ENCODE assay signal across 21 cellular contexts in the genomic region with DNA sequence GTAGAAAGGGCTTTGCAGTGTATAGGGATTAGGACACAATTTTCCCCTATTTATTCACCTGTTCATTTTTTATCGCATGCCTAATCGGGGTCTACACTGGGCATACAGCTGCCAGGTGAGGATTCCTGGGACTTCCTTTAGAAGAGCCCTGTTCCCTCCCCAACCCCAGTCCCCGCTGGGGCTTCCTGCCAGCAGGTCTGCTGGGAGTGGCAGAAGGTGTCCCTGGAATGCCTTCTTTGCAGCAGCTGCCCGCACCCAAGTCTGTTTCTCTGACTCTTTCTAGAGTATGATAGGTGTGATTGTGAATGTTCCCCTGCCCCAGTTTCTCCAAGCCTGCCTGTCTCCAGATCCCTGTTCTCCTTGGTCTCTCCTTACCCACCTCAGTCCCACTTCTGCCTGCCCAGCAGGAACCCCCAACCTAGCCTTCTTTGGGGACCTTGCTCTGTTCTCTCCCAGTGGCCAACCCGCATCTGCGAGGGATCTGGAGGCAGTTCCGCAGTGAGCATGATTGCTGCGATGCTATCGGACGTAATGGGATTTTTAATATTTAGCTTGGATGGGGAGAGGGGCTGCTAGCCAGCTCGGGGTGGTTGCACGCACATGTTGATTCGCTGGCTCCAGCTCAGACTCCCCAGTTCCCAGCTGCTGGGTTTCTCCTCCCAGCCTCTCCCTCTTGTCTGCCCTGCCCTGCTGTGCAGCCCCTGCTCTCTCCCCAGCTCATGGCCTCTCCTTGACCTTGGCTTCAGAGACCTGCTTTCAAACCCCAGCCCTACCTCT.
A peak's percentile ranks its signal among the peaks of the same experiment; 100 is the strongest.
DNase-seq lines count a peak whose midpoint lies in the region; ATAC-seq and TF ChIP-seq lines count a peak whose summit lies in the region.
"Had no signal": no experiment of that assay in that cellular context is flagged by ENCODE, and none has a peak within 500 bp of the region (broad histone marks: within the 10 kb centered on the region; RNA-seq: fewer than 3 reads in every experiment).

No MANE protein-coding gene starts in this region.

- no peak overlapping the region for H3K27ac Mint-ChIP-seq in CD4-positive, alpha-beta T cell
- H3K27ac Mint-ChIP-seq: activated naive CD8-positive, alpha-beta T cell treated with anti-CD3 and anti-CD28 coated beads, Interleukin-2, amount 50 U/mL, for 24 hours; CD8-positive, alpha-beta memory T cell; HFFc6 had no signal

- intact Hi-C loops in Right ventricle myocardium inferior (cut with DNase I), result no loop called here
- intact Hi-C loops in body of pancreas (cut with DNase I), result no loop called here
- intact Hi-C loops in upper lobe of right lung (cut with DNase I), result no loop called here
- intact Hi-C loops in CD4-positive, alpha-beta T cell (cut with DNase I, micrococcal nuclease), result no loop called here

- H3K4me3 Mint-ChIP-seq in CD4-positive, alpha-beta T cell, result no peak overlapping the region
- H3K4me3 Mint-ChIP-seq: activated naive CD8-positive, alpha-beta T cell treated with anti-CD3 and anti-CD28 coated beads, Interleukin-2, amount 50 U/mL, for 24 hours; CD8-positive, alpha-beta memory T cell; HFFc6 had no signal

- no peak overlapping the region for H3K27ac ChIP-seq in right atrium auricular region
- H3K27ac ChIP-seq in body of pancreas, result no peak overlapping the region
- no peak overlapping the region for H3K27ac ChIP-seq in upper lobe of right lung
- H3K27ac ChIP-seq in CD4-positive, alpha-beta T cell (ENCODE audit: low read depth, low read length), result no peak overlapping the region
- H3K27ac ChIP-seq: gastrocnemius medialis, prostate gland, thoracic aorta had no signal

- TF ChIP-seq CTCF in right atrium auricular region (IDR thresholded peaks at IDR 0.05), result no peak
- TF ChIP-seq CTCF in body of pancreas (IDR thresholded peaks at IDR 0.05), result no peak
- no peak for TF ChIP-seq CTCF in upper lobe of right lung (IDR thresholded peaks at IDR 0.05)
- TF ChIP-seq CTCF in CD4-positive, alpha-beta T cell (IDR thresholded peaks at IDR 0.05), result no peak

- CTCF ChIA-PET in CD4-positive, alpha-beta T cell (lab: Charles Lee), result no interaction called here

- no peak overlapping the region for H3K4me3 ChIP-seq in right atrium auricular region
- H3K4me3 ChIP-seq in body of pancreas, result no peak overlapping the region
- no peak overlapping the region for H3K4me3 ChIP-seq in upper lobe of right lung
- H3K4me3 ChIP-seq: gastrocnemius medialis, prostate gland, thoracic aorta had no signal

- POLR2A ChIA-PET in CD4-positive, alpha-beta T cell (lab: Charles Lee), result no interaction called here

- TF ChIP-seq POLR2A in body of pancreas (IDR thresholded peaks at IDR 0.05), result no peak

- ATAC-seq in Right ventricle myocardium inferior (peak; percentile 71), body of pancreas (peak; percentile 39), upper lobe of right lung (peak; percentile 48)
- no peak for ATAC-seq in CD4-positive, alpha-beta T cell (ENCODE audit: poor library complexity)
- ATAC-seq: activated naive CD8-positive, alpha-beta T cell treated with anti-CD3 and anti-CD28 coated beads, Interleukin-2, amount 50 U/mL, for 24 hours; gastrocnemius medialis had no signal

- no peaks in the 10 kb centered on the region for H3K9me3 Mint-ChIP-seq in CD4-positive, alpha-beta T cell
- H3K9me3 Mint-ChIP-seq: activated naive CD8-positive, alpha-beta T cell treated with anti-CD3 and anti-CD28 coated beads, Interleukin-2, amount 50 U/mL, for 24 hours; CD8-positive, alpha-beta memory T cell; HFFc6 had no signal

- H3K27me3 Mint-ChIP-seq in CD4-positive, alpha-beta T cell, result no peaks in the 10 kb centered on the region
- H3K27me3 Mint-ChIP-seq: CD8-positive, alpha-beta memory T cell had no signal

- no peaks in the 10 kb centered on the region for H3K27me3 ChIP-seq in right atrium auricular region
- no peaks in the 10 kb centered on the region for H3K27me3 ChIP-seq in body of pancreas
- no peaks in the 10 kb centered on the region for H3K27me3 ChIP-seq in upper lobe of right lung
- no peaks in the 10 kb centered on the region for H3K27me3 ChIP-seq in CD4-positive, alpha-beta T cell (ENCODE audit: control insufficient read depth, insufficient read depth, low read length)
- H3K27me3 ChIP-seq: gastrocnemius medialis had no signal

- H3K36me3 Mint-ChIP-seq in CD4-positive, alpha-beta T cell (ENCODE audit: low read depth), result no peaks in the 10 kb centered on the region
- H3K36me3 Mint-ChIP-seq: CD8-positive, alpha-beta memory T cell had no signal

- WGBS in body of pancreas, 2 donors, result 18 to 21% methylated on average over 13 of the region's 13 CpGs

- DNase-seq in Right ventricle myocardium inferior (ENCODE audit: missing footprints) (peak; percentile 75), right atrium auricular region (ENCODE audit: low spot score) (no peak), body of pancreas (peak in 2 of 4 donors; percentile 37 to 43), left kidney (ENCODE audit: low read depth, low spot score) (peak; percentile 53), upper lobe of right lung (no peak), NCI-H2029 treated with DMSO at 0.1 percent for 48 hours (lab: John Stamatoyannopoulos, UW) (no peak), superior temporal gyrus (ENCODE audit: extremely low spot score) (no peak)
- no peak for DNase-seq in CD4-positive, alpha-beta T cell
- DNase-seq: ACHN; activated CD4-positive, alpha-beta T cell treated with anti-CD3 and anti-CD28 coated beads, Interleukin-2, amount 50 U/mL, for 48 hours; activated naive CD8-positive, alpha-beta T cell treated with anti-CD3 and anti-CD28 coated beads, Interleukin-2, amount 50 U/mL, for 24 hours; activated T-cell treated with anti-CD3 and anti-CD28 coated beads, Interleukin-2, amount 50 U/mL, for 48 hours; CD8-positive, alpha-beta memory T cell; gastrocnemius medialis; HFFc6; KG1; NCI-H1436; NCI-H526 treated with DMSO at 0.1 percent for 48 hours; RPMI8226 had no signal

- H3K4me1 ChIP-seq in right atrium auricular region, result peaks cover 0 to 24% of the 10 kb centered on the region in 2 donors
- H3K4me1 ChIP-seq in body of pancreas, result peaks cover 13% of the 10 kb centered on the region
- peaks cover 6% of the 10 kb centered on the region for H3K4me1 ChIP-seq in upper lobe of right lung
- H3K4me1 ChIP-seq: gastrocnemius medialis had no signal

- H3K36me3 ChIP-seq in right atrium auricular region (no peaks in the 10 kb centered on the region), body of pancreas (replicated peaks in 1 of 2; ENCODE audit: insufficient read depth in 1 of 2, low read depth in 2 of 2) (no peaks in the 10 kb centered on the region), upper lobe of right lung (no peaks in the 10 kb centered on the region)
- H3K36me3 ChIP-seq: gastrocnemius medialis, prostate gland, thoracic aorta had no signal

- H3K4me1 Mint-ChIP-seq in CD4-positive, alpha-beta T cell (ENCODE audit: low read depth), result no peaks in the 10 kb centered on the region
- H3K4me1 Mint-ChIP-seq: activated naive CD8-positive, alpha-beta T cell treated with anti-CD3 and anti-CD28 coated beads, Interleukin-2, amount 50 U/mL, for 24 hours; CD8-positive, alpha-beta memory T cell had no signal

- H3K9me3 ChIP-seq in right atrium auricular region (no peaks in the 10 kb centered on the region), body of pancreas (no peaks in the 10 kb centered on the region), upper lobe of right lung (no peaks in the 10 kb centered on the region)
- no peaks in the 10 kb centered on the region for H3K9me3 ChIP-seq in CD4-positive, alpha-beta T cell (ENCODE audit: control insufficient read depth, low read length)
- H3K9me3 ChIP-seq: gastrocnemius medialis, prostate gland, thoracic aorta had no signal

Comparison
In these comparisons a context has a peak if more than half of its experiments do, and no peak if none do; other contexts are left out.
1. DNase-seq: peak in Right ventricle myocardium inferior (single experiment) and left kidney (single experiment); none in right atrium auricular region (single experiment), upper lobe of right lung (single experiment), NCI-H2029 treated with DMSO at 0.1 percent for 48 hours (single experiment), superior temporal gyrus (single experiment) and CD4-positive, alpha-beta T cell (0 of 10).